13 cellular contexts compared by ENCODE assay signal in the genomic region with DNA sequence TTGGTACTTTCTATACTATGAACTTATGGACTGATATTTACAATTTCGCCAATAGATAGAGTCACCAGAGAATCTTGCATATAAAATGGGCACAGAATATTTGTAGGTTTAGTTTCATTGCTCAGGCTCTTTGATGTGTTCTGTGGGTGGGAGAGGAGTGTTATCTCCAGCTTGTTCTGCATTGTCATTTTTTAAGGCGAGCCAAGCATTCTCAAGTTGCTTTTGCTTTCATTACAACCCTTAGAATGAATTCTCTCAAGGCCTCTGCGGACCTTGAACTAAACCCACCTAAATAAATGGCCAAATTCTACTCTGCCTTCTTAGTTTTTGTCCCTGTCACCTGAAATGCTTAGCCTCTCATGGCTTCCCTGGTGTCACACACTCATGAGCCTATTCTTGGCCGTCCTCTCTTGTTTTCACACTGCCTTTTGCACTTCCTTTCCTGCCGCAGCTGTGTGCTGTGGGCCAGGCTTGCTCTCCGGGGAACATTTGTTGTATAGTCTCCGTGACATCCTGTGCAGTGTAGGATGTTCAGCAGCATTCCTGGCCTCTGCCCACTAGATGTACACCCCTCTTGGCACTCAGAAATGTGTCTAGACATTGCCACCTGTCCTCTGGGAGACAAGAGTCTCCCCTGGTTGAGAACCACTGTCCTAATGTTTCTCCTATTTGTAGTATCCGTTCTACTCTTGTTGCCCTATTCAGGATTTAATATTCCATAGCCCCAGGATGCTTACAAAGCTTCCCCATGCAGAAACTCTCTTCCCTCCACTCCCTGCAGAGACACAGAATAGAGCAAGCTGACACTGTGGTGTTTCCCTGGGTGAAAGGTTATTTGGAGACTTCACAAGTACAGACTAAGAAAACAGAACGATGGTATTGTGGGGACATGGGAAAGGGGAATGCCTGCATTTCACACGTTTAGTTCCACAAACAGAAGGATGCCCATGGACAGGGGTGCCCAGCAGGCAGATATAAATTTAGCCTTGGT.
A peak's percentile ranks its signal among the peaks of the same experiment; 100 is the strongest.
DNase-seq lines count a peak whose midpoint lies in the region; ATAC-seq and TF ChIP-seq lines count a peak whose summit lies in the region.
"Had no signal": no experiment of that assay in that cellular context is flagged by ENCODE, and none has a peak within 500 bp of the region (broad histone marks: within the 10 kb centered on the region; RNA-seq: fewer than 3 reads in every experiment).

No MANE protein-coding gene starts in this region.

- in situ Hi-C loops in gastrocnemius medialis (cut with MboI; ENCODE audit: low sequenced_read_pairs in 4 of 4): no loop called here

- no peaks in the 10 kb centered on the region for H3K79me2 ChIP-seq in OCI-LY7 (ENCODE audit: insufficient read depth, low read depth, low read length)

- TF ChIP-seq POLR2A in gastrocnemius medialis (IDR thresholded peaks at IDR 0.05): no peak

- H2AFZ ChIP-seq in OCI-LY7 (ENCODE audit: low read length): peak overlapping the region; percentile 19

- no peaks in the 10 kb centered on the region for H3K9me2 ChIP-seq in OCI-LY7 (ENCODE audit: insufficient read depth, low read length)

- H3K27ac ChIP-seq in OCI-LY7 (ENCODE audit: low read depth, low read length, poor library complexity, severe bottlenecking) (no peak overlapping the region), gastrocnemius medialis (peak overlapping the region; percentile 40 to 79 (median 70))

- H3K36me3 ChIP-seq in OCI-LY7 (ENCODE audit: insufficient read depth, low read length) (no peaks in the 10 kb centered on the region), gastrocnemius medialis (no peaks in the 10 kb centered on the region)
- H3K36me3 ChIP-seq: adrenal gland had no signal

- DNase-seq in OCI-LY7 (ENCODE audit: low spot score) (peak; percentile 16), fibroblast of villous mesenchyme (ENCODE audit: low read depth) (peak; percentile 14), gastrocnemius medialis (peak in 1 of 2 donors; percentile 14), NCI-H748 (lab: John Stamatoyannopoulos, UW; ENCODE audit: unreplicated experiment) (no peak), islet precursor cell (no peak)
- DNase-seq: activated CD4-positive, alpha-beta T cell treated with anti-CD3 and anti-CD28 coated beads, Interleukin-2, amount 50 U/mL, for 4 hours; H7; NCI-H1694 had no signal

- H3K4me3 ChIP-seq in OCI-LY7 (ENCODE audit: low read depth, low read length, poor library complexity, severe bottlenecking) (no peak overlapping the region), fibroblast of villous mesenchyme (ENCODE audit: low read depth, low read length) (no peak overlapping the region), gastrocnemius medialis (peak overlapping the region in 3 of 4 donors; percentile 1 to 34 (median 10))
- H3K4me3 ChIP-seq: adrenal gland had no signal

- intact Hi-C loops in OCI-LY7 (cut with micrococcal nuclease; ENCODE audit: unreplicated experiment): no loop called here
- intact Hi-C loops in gastrocnemius medialis (cut with DNase I; ENCODE audit: low total_unique reads): no loop called here

- ATAC-seq in GM18907 (IDR thresholded peaks at IDR 0.05; ENCODE audit: unreplicated experiment) (peak; percentile 73), gastrocnemius medialis (peak; percentile 58 to 61), HG02884 (IDR thresholded peaks at IDR 0.05; ENCODE audit: unreplicated experiment) (no peak), GM21529 (IDR thresholded peaks at IDR 0.05; ENCODE audit: unreplicated experiment) (no peak)
- ATAC-seq: naive thymus-derived CD4-positive, alpha-beta T cell had no signal

- H4K20me1 ChIP-seq in OCI-LY7 (ENCODE audit: insufficient read depth, low read length): no peaks in the 10 kb centered on the region

- peak overlapping the region; percentile 42 for H3K4me2 ChIP-seq in OCI-LY7 (ENCODE audit: low read length)

- H3K9me3 ChIP-seq in OCI-LY7 (ENCODE audit: low read length) (no peaks in the 10 kb centered on the region), gastrocnemius medialis (no peaks in the 10 kb centered on the region)
- H3K9me3 ChIP-seq: adrenal gland had no signal

- POLR2A ChIA-PET in OCI-LY7 (lab: Charles Lee): no interaction called here

- CTCF ChIA-PET in OCI-LY7 (lab: Charles Lee; ENCODE audit: unreplicated experiment): no interaction called here

- H3K4me1 ChIP-seq in OCI-LY7 (ENCODE audit: insufficient read depth, low read length, poor library complexity, severe bottlenecking) (no peaks in the 10 kb centered on the region), gastrocnemius medialis (peaks cover 49 to 64% of the 10 kb centered on the region in 2 donors)

- H3K27me3 ChIP-seq in gastrocnemius medialis: no peaks in the 10 kb centered on the region
- H3K27me3 ChIP-seq: adrenal gland had no signal

- BruUV-seq in OCI-LY7 (replicated peaks; lab: Mats Ljungman, UMichigan): no TSS peak

- no peak for TF ChIP-seq CTCF in OCI-LY7 (conservative IDR thresholded peaks at IDR 0.05; ENCODE audit: low read length)
- no peak for TF ChIP-seq CTCF in fibroblast of villous mesenchyme (IDR thresholded peaks at IDR 0.05; ENCODE audit: insufficient read depth, low read depth, low read length)
- TF ChIP-seq CTCF in gastrocnemius medialis (IDR thresholded peaks at IDR 0.05 in 4 of 5, conservative IDR thresholded peaks at IDR 0.05 in 1 of 5): no peak

Comparison
In these comparisons a context has a peak if more than half of its experiments do, and no peak if none do; other contexts are left out.
1. ATAC-seq: peak in GM18907 (single experiment) and gastrocnemius medialis (2 of 2); none in HG02884 (single experiment) and GM21529 (single experiment).
2. DNase-seq: peak in OCI-LY7 (single experiment) and fibroblast of villous mesenchyme (single experiment); none in NCI-H748 (single experiment) and islet precursor cell (single experiment).
3. H3K4me3 ChIP-seq: peak in gastrocnemius medialis (3 of 4); none in OCI-LY7 (single experiment) and fibroblast of villous mesenchyme (single experiment).